3 cellular contexts compared by ENCODE assay signal in genomic region chr12:49784756-49785409, GRCh38.
TF ChIP-seq lines count a peak whose summit lies in the region.

No MANE protein-coding gene starts in this region.

TF ChIP-seq in A549, 52 proteins besides CTCF, POLR2A, EP300 and RAD21:
- TF ChIP-seq ZFP36 (IDR thresholded peaks at IDR 0.05; ENCODE audit: borderline replicate concordance, partially characterized antibody) (no peak), MAFK (IDR thresholded peaks at IDR 0.05; ENCODE audit: partially characterized antibody) (peak; percentile 81), NFE2L2 (conservative IDR thresholded peaks at IDR 0.05; ENCODE audit: low read length) (peak; percentile 68)

TF ChIP-seq in HEK293, 187 proteins besides CTCF, POLR2A, EP300 and RAD21:
- TF ChIP-seq REST (tag by site-specific recombination; IDR thresholded peaks at IDR 0.05) (no peak), ZNF350 (tag by site-specific recombination; IDR thresholded peaks at IDR 0.05) (no peak), ZNF433 (tag by site-specific recombination; IDR thresholded peaks at IDR 0.05; ENCODE audit: low read depth) (no peak), ZNF121 (tag by site-specific recombination; IDR thresholded peaks at IDR 0.05) (peak; percentile 84; the same call in 1 of the 2 replicates), ZNF629 (tag by site-specific recombination; IDR thresholded peaks at IDR 0.05) (no peak)

TF ChIP-seq in K562, 482 proteins besides CTCF, POLR2A, EP300 and RAD21 (continues in another document):
- TF ChIP-seq RBM14 (IDR thresholded peaks at IDR 0.05; ENCODE audit: borderline replicate concordance, insufficient read depth, low read depth, low read length) (no peak), ZNF584 (CRISPR knock-in tag; IDR thresholded peaks at IDR 0.05; ENCODE audit: low read depth) (no peak), SRSF3 (IDR thresholded peaks at IDR 0.05; ENCODE audit: insufficient read depth, low read length) (no peak), PTBP1 (IDR thresholded peaks at IDR 0.05; ENCODE audit: low read depth, low read length) (no peak), MAZ (CRISPR knock-in tag; conservative IDR thresholded peaks at IDR 0.05 in 1 of 2, IDR thresholded peaks at IDR 0.05 in 1 of 2) (no peak), ZNF518B (CRISPR knock-in tag; IDR thresholded peaks at IDR 0.05) (no peak), ZNF57 (CRISPR knock-in tag; IDR thresholded peaks at IDR 0.05) (no peak), NCOR1 (IDR thresholded peaks at IDR 0.05) (no peak), ZNF197 (CRISPR knock-in tag; IDR thresholded peaks at IDR 0.05; ENCODE audit: low read depth) (no peak), CEBPG (CRISPR knock-in tag; IDR thresholded peaks at IDR 0.05) (0 out of 2 replicates have a peak, but pooled peaks have one; percentile 46), CEBPG (tag; conservative IDR thresholded peaks at IDR 0.05 in 1 of 2, IDR thresholded peaks at IDR 0.05 in 1 of 2) (no peak), ZNF609 (CRISPR knock-in tag; IDR thresholded peaks at IDR 0.05; ENCODE audit: borderline replicate concordance) (no peak), SMARCA5 (IDR thresholded peaks at IDR 0.05) (0 out of 2 replicates have a peak, but pooled peaks have one; percentile 35), NFRKB (IDR thresholded peaks at IDR 0.05; ENCODE audit: low read depth) (no peak), MTA1 (IDR thresholded peaks at IDR 0.05; ENCODE audit: borderline replicate concordance) (no peak), TOE1 (IDR thresholded peaks at IDR 0.05; ENCODE audit: borderline replicate concordance) (no peak), TOE1 (CRISPR knock-in tag; IDR thresholded peaks at IDR 0.05; ENCODE audit: borderline replicate concordance, low read depth) (no peak), SRSF1 (IDR thresholded peaks at IDR 0.05; ENCODE audit: low read depth, low read length) (no peak), ZSCAN29 (IDR thresholded peaks at IDR 0.05) (no peak), JUND (IDR thresholded peaks at IDR 0.05; ENCODE audit: borderline replicate concordance, low read depth, low read length) (no peak), JUND (tag; IDR thresholded peaks at IDR 0.05; ENCODE audit: borderline replicate concordance, low read depth, low read length) (peak; percentile 19; the same call in 1 of the 3 replicates), BCOR (IDR thresholded peaks at IDR 0.05) (no peak; the same call in 1 of the 2 replicates), ZNF431 (CRISPR knock-in tag; IDR thresholded peaks at IDR 0.05) (no peak), PTRF (tag; IDR thresholded peaks at IDR 0.05) (no peak), MLLT1 (IDR thresholded peaks at IDR 0.05) (no peak), ZNF282 (CRISPR knock-in tag; IDR thresholded peaks at IDR 0.05) (no peak), MAFF (IDR thresholded peaks at IDR 0.05; ENCODE audit: low read length) (peak; percentile 82), KLF13 (tag; IDR thresholded peaks at IDR 0.05; ENCODE audit: borderline replicate concordance, low read depth) (no peak), MYC (IDR thresholded peaks at IDR 0.05; ENCODE audit: low read depth, low read length) (no peak), MYC (CRISPR knock-in tag; IDR thresholded peaks at IDR 0.05; ENCODE audit: borderline replicate concordance, low read depth) (no peak), PATZ1 (CRISPR knock-in tag; IDR thresholded peaks at IDR 0.05; ENCODE audit: borderline replicate concordance) (no peak), ARID1B (IDR thresholded peaks at IDR 0.05) (0 out of 2 replicates have a peak, but pooled peaks have one; percentile 14), SIX5 (IDR thresholded peaks at IDR 0.05; ENCODE audit: borderline replicate concordance in 1 of 2, insufficient read depth in 1 of 2, low read depth in 1 of 2, low read length in 2 of 2) (no peak), ZNF121 (CRISPR knock-in tag; conservative IDR thresholded peaks at IDR 0.05) (peak; percentile 97), RFX5 (IDR thresholded peaks at IDR 0.05; ENCODE audit: low read depth, low read length) (no peak), ZNF655 (CRISPR knock-in tag; IDR thresholded peaks at IDR 0.05) (no peak)
- TF ChIP-seq, protein P1, sequence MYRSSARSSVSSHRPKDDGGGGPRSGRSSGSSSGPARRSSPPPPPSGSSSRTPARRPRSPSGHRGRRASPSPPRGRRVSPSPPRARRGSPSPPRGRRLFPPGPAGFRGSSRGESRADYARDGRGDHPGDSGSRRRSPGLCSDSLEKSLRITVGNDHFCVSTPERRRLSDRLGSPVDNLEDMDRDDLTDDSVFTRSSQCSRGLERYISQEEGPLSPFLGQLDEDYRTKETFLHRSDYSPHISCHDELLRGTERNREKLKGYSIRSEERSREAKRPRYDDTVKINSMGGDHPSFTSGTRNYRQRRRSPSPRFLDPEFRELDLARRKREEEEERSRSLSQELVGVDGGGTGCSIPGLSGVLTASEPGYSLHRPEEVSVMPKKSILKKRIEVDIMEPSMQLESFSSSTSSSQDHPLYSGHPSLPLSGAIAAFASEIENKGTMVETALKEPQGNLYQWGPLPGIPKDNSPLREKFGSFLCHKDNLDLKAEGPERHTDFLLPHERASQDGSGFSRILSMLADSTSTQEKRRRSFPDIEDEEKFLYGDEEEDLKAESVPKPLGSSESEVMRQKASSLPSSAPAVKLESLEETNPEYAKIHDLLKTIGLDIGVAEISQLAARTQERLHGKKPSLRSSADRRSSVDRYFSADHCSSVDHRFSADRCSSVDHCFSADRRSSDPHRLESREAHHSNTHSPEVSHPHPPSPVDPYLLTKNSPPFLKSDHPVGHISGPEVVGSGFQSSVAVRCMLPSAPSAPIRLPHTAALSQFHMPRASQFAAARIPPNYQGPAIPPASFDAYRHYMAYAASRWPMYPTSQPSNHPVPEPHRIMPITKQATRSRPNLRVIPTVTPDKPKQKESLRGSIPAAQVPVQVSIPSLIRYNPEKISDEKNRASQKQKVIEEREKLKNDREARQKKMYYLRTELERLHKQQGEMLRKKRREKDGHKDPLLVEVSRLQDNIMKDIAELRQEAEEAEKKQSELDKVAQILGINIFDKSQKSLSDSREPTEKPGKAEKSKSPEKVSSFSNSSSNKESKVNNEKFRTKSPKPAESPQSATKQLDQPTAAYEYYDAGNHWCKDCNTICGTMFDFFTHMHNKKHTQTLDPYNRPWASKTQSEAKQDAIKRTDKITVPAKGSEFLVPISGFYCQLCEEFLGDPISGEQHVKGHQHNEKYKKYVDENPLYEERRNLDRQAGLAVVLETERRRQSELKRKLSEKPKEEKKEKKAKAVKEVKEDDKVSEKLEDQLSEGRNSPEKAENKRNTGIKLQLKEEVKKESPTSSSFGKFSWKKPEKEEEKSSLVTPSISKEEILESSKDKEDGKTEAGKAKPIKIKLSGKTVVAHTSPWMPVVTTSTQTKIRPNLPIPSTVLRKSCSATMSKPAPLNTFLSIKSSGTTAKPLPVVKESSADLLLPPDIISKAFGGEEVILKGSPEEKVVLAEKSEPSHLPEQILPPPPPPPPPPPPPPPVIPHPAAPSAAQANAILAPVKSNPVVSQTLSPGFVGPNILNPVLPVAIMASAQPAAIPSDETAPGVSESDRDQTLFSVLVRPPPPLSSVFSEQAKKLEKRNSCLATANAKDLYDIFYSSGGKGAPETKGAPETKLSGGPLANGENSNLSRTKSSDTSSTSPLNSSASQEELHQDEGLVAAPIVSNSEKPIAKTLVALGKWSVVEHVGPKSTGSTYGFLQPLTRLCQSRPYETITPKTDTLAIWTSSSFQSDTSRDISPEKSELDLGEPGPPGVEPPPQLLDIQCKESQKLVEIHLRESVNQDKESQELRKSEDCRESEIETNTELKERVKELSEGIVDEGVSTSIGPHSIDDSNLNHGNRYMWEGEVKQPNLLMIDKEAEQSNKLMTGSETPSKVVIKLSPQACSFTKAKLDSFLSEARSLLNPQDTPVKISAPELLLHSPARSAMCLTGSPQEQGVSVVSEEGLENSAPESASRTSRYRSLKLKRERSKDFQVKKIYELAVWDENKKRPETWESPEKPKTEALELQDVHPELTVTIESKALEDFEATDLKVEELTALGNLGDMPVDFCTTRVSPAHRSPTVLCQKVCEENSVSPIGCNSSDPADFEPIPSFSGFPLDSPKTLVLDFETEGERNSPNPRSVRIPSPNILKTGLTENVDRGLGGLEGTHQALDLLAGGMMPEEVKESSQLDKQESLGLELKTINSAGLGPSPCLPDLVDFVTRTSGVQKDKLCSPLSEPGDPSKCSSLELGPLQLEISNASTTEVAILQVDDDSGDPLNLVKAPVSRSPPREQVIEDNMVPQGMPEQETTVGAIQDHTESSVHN (IDR thresholded peaks at IDR 0.05; ENCODE audit: borderline replicate concordance in 1 of 2, low read depth in 1 of 2): no peak
